8 cellular contexts compared by ENCODE assay signal in the genomic region with DNA sequence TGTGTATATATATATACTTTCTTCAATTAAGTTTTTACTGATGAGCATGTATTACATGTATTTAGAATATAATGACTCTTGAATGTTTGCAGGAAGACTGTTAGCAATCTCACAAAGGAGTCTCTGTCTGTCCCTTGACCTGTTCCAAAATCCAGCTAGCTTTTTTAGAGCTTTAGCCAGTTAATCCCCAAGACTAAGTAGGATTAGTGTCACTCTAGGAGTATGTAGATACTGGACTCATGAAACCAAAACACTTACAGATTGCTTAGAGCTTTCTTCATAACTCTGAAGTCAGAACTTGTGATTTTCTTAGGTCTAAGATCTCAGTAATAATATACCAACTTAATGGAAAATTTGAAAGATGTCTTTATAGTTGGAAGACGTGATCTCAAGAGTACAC. TPM values are rescaled to one million over a fixed set of nuclear protein-coding genes. Genes with fewer than 3 reads are reported as not detected.
DNase-seq lines count a peak whose midpoint lies in the region; ATAC-seq and TF ChIP-seq lines count a peak whose summit lies in the region.

No MANE protein-coding gene starts in this region.

- H3K4me1 Mint-ChIP-seq in CD8-positive, alpha-beta memory T cell: peaks cover 46 to 59% (median 55%) of the 10 kb centered on the region in 3 donors
- peaks cover 36% of the 10 kb centered on the region for H3K4me1 Mint-ChIP-seq in central memory CD8-positive, alpha-beta T cell
- peaks cover 31 to 39% of the 10 kb centered on the region in 2 donors for H3K4me1 Mint-ChIP-seq in natural killer cell treated with Interleukin-12 subunit alpha and Interleukin-12 subunit beta and Interleukin-15 and Interleukin-18, amount 100 ng/mL, for 72 hours (ENCODE audit: low read depth in 2 of 2)

- DNase-seq in CD8-positive, alpha-beta memory T cell: no peak
- DNase-seq in LNCaP clone FGC (ENCODE audit: low read depth): no peak
- DNase-seq in central memory CD8-positive, alpha-beta T cell (ENCODE audit: low spot score in 2 of 2): no peak
- DNase-seq in natural killer cell treated with Interleukin-12 subunit alpha and Interleukin-12 subunit beta and Interleukin-15 and Interleukin-18, amount 100 ng/mL, for 72 hours (ENCODE audit: low spot score): no peak

- peaks cover 0 to 40% (median 13%) of the 10 kb centered on the region in 3 donors for H3K36me3 Mint-ChIP-seq in CD8-positive, alpha-beta memory T cell
- H3K36me3 Mint-ChIP-seq in central memory CD8-positive, alpha-beta T cell (ENCODE audit: insufficient read depth): peaks cover 28% of the 10 kb centered on the region
- H3K36me3 Mint-ChIP-seq in natural killer cell treated with Interleukin-12 subunit alpha and Interleukin-12 subunit beta and Interleukin-15 and Interleukin-18, amount 100 ng/mL, for 72 hours: peaks cover 23% of the 10 kb centered on the region

- H3K9me3 ChIP-seq in CD8-positive, alpha-beta memory T cell (ENCODE audit: low read length): no peaks in the 10 kb centered on the region

- CTCF ChIA-PET in CD8-positive, alpha-beta memory T cell (lab: Charles Lee): interaction anchor here (1.1 kb wide), 1 partner anchor 213 kb away, joined by 3 read pairs; a partner anchor contains a TSS

- H3K27ac ChIP-seq in CD8-positive, alpha-beta memory T cell (ENCODE audit: low read depth, low read length): no peak overlapping the region

- ATAC-seq in central memory CD8-positive, alpha-beta T cell (replicated peaks; ENCODE audit: extremely low read depth, poor library complexity, severe bottlenecking): no peak
- no peak for ATAC-seq in natural killer cell treated with Interleukin-12 subunit alpha and Interleukin-12 subunit beta and Interleukin-15 and Interleukin-18, amount 100 ng/mL, for 72 hours
- ATAC-seq in HG02623 (IDR thresholded peaks at IDR 0.05; ENCODE audit: unreplicated experiment): no peak
- ATAC-seq in HG03108 (IDR thresholded peaks at IDR 0.05; ENCODE audit: unreplicated experiment): no peak
- no peak for ATAC-seq in HG03442 (IDR thresholded peaks at IDR 0.05; ENCODE audit: unreplicated experiment)
- ATAC-seq in GM18502 (IDR thresholded peaks at IDR 0.05; ENCODE audit: poor library complexity, unreplicated experiment): no peak

- POLR2A ChIA-PET in CD8-positive, alpha-beta memory T cell (lab: Charles Lee): interaction anchor here (0.8 kb wide), 1 partner anchor 213 kb away, joined by 4 read pairs; a partner anchor contains a TSS

- peak overlapping the region; percentile 41 to 69 (median 51) for H3K4me3 Mint-ChIP-seq in CD8-positive, alpha-beta memory T cell
- peak overlapping the region; percentile 33 for H3K4me3 Mint-ChIP-seq in central memory CD8-positive, alpha-beta T cell
- peak overlapping the region; percentile 95 for H3K4me3 Mint-ChIP-seq in natural killer cell treated with Interleukin-12 subunit alpha and Interleukin-12 subunit beta and Interleukin-15 and Interleukin-18, amount 100 ng/mL, for 72 hours

- TF ChIP-seq CTCF in LNCaP clone FGC (IDR thresholded peaks at IDR 0.05; ENCODE audit: control insufficient read depth, extremely low read depth, insufficient read depth): no peak

- no peaks in the 10 kb centered on the region for H3K27me3 ChIP-seq in CD8-positive, alpha-beta memory T cell (ENCODE audit: insufficient read depth, low read length, poor library complexity, severe bottlenecking)

- H3K9me3 Mint-ChIP-seq in CD8-positive, alpha-beta memory T cell: no peaks in the 10 kb centered on the region
- H3K9me3 Mint-ChIP-seq in central memory CD8-positive, alpha-beta T cell: no peaks in the 10 kb centered on the region
- H3K9me3 Mint-ChIP-seq in natural killer cell treated with Interleukin-12 subunit alpha and Interleukin-12 subunit beta and Interleukin-15 and Interleukin-18, amount 100 ng/mL, for 72 hours: no peaks in the 10 kb centered on the region

- H3K4me3 ChIP-seq in CD8-positive, alpha-beta memory T cell (ENCODE audit: low read length): no peak overlapping the region
- H3K4me3 ChIP-seq in LNCaP clone FGC (ENCODE audit: low read depth, low read length): peak overlapping the region; percentile 89; the same call in 1 of the 2 replicates

- H3K27me3 Mint-ChIP-seq in CD8-positive, alpha-beta memory T cell: no peaks in the 10 kb centered on the region
- no peaks in the 10 kb centered on the region for H3K27me3 Mint-ChIP-seq in central memory CD8-positive, alpha-beta T cell
- H3K27me3 Mint-ChIP-seq in natural killer cell treated with Interleukin-12 subunit alpha and Interleukin-12 subunit beta and Interleukin-15 and Interleukin-18, amount 100 ng/mL, for 72 hours: no peaks in the 10 kb centered on the region

- H3K36me3 ChIP-seq in CD8-positive, alpha-beta memory T cell (ENCODE audit: insufficient read depth, low read length): no peaks in the 10 kb centered on the region

- H3K27ac Mint-ChIP-seq in CD8-positive, alpha-beta memory T cell: peak overlapping the region; percentile 20 to 93 (median 68)
- peak overlapping the region; percentile 42 for H3K27ac Mint-ChIP-seq in central memory CD8-positive, alpha-beta T cell (ENCODE audit: low read depth)
- peak overlapping the region; percentile 92 to 98 for H3K27ac Mint-ChIP-seq in natural killer cell treated with Interleukin-12 subunit alpha and Interleukin-12 subunit beta and Interleukin-15 and Interleukin-18, amount 100 ng/mL, for 72 hours

- H3K4me1 ChIP-seq in CD8-positive, alpha-beta memory T cell (ENCODE audit: insufficient read depth, low read length): peaks cover 43% of the 10 kb centered on the region

RNA-seq across cellular contexts. Expression of a gene that starts 2.2 kb away (rescaled TPM):
- 10 to 100 TPM; 85.5 to 96.9 TPM for total RNA-seq in CD8-positive, alpha-beta memory T cell
- 106 TPM for polyA plus RNA-seq in CD8-positive, alpha-beta memory T cell
- 100 to 1,000 TPM; 123 to 138 TPM for total RNA-seq in natural killer cell treated with Interleukin-12 subunit alpha and Interleukin-12 subunit beta and Interleukin-15 and Interleukin-18, amount 100 ng/mL, for 72 hours

Comparison
In these comparisons a context has a peak if more than half of its experiments do, and no peak if none do; other contexts are left out.
1. H3K27ac Mint-ChIP-seq: peak in every context shown above with its lines; median percentile 95 in natural killer cell treated with Interleukin-12 subunit alpha and Interleukin-12 subunit beta and Interleukin-15 and Interleukin-18, amount 100 ng/mL, for 72 hours; 68 in CD8-positive, alpha-beta memory T cell; 42 in central memory CD8-positive, alpha-beta T cell.
2. H3K4me3 Mint-ChIP-seq: peak in every context shown above with its lines; median percentile 95 in natural killer cell treated with Interleukin-12 subunit alpha and Interleukin-12 subunit beta and Interleukin-15 and Interleukin-18, amount 100 ng/mL, for 72 hours; 51 in CD8-positive, alpha-beta memory T cell; 33 in central memory CD8-positive, alpha-beta T cell.